In the genomic region with DNA sequence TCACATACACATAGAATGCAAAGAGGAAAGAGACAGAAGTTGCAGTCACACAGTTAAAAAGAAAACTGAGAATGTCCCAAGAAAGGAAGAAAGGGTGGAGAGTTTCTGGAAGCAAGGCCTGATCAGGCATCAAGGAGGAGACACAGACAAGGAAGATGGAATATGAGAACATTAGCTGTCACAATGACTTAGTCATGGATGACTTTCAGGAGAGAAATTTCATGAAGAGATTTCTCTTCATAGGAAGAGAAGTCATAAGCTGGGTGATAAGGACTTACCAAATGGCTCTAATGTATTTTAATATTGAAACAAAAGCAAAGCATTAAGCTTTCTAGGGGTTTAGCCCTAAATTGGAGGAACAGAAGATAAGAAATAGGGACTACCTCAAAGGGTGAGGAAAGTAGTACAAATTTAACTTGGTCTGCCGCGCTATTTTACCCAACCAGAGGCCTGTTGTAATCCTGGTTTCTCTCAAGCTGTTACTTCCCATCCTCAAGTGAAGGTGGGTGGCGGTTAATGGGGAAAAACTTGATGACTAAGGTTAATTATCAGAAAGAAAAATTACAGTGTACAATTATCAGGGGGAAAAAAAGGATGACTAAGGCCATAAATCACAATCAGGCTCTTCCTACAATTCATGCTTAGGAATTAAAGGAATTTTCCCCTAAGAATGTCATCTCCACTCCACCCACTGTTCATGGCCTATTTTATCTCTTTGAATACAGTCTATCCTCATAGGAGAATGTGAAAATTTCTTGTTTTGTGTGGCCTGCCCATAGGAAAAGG, we compare ENCODE assay signal across 1 cellular context.
TF ChIP-seq lines count a peak whose summit lies in the region.

No MANE protein-coding gene starts in this region.

TF ChIP-seq in H1, 55 proteins besides CTCF, POLR2A, EP300 and RAD21 (continued from another document):
- TF ChIP-seq KDM1A (IDR thresholded peaks at IDR 0.05; ENCODE audit: borderline replicate concordance, low read length) (no peak), SRF (IDR thresholded peaks at IDR 0.05; ENCODE audit: low read depth, low read length) (no peak), MAFK (IDR thresholded peaks at IDR 0.05; ENCODE audit: low read depth, low read length) (no peak), HDAC2 (IDR thresholded peaks at IDR 0.05; ENCODE audit: borderline replicate concordance in 1 of 2, low read depth in 2 of 2, low read length in 2 of 2) (no peak), EZH2 (IDR thresholded peaks at IDR 0.05; ENCODE audit: low read depth, low read length, severe bottlenecking) (no peak), SIN3A (conservative IDR thresholded peaks at IDR 0.05 in 1 of 2, IDR thresholded peaks at IDR 0.05 in 1 of 2; ENCODE audit: low read depth in 1 of 2, low read length in 2 of 2) (no peak), CBX8 (IDR thresholded peaks at IDR 0.05; ENCODE audit: borderline replicate concordance, low read depth, low read length) (no peak), SP4 (IDR thresholded peaks at IDR 0.05; ENCODE audit: low read length) (no peak), PHF8 (conservative IDR thresholded peaks at IDR 0.05; ENCODE audit: low read depth, low read length) (no peak)
- TF ChIP-seq, protein P1, sequence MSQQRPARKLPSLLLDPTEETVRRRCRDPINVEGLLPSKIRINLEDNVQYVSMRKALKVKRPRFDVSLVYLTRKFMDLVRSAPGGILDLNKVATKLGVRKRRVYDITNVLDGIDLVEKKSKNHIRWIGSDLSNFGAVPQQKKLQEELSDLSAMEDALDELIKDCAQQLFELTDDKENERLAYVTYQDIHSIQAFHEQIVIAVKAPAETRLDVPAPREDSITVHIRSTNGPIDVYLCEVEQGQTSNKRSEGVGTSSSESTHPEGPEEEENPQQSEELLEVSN (IDR thresholded peaks at IDR 0.05): no peak
- TF ChIP-seq, protein P2, sequence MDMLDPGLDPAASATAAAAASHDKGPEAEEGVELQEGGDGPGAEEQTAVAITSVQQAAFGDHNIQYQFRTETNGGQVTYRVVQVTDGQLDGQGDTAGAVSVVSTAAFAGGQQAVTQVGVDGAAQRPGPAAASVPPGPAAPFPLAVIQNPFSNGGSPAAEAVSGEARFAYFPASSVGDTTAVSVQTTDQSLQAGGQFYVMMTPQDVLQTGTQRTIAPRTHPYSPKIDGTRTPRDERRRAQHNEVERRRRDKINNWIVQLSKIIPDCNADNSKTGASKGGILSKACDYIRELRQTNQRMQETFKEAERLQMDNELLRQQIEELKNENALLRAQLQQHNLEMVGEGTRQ (IDR thresholded peaks at IDR 0.05; ENCODE audit: low read length): no peak
- TF ChIP-seq, protein P3, sequence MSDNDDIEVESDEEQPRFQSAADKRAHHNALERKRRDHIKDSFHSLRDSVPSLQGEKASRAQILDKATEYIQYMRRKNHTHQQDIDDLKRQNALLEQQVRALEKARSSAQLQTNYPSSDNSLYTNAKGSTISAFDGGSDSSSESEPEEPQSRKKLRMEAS (IDR thresholded peaks at IDR 0.05): no peak
- TF ChIP-seq, protein P4, sequence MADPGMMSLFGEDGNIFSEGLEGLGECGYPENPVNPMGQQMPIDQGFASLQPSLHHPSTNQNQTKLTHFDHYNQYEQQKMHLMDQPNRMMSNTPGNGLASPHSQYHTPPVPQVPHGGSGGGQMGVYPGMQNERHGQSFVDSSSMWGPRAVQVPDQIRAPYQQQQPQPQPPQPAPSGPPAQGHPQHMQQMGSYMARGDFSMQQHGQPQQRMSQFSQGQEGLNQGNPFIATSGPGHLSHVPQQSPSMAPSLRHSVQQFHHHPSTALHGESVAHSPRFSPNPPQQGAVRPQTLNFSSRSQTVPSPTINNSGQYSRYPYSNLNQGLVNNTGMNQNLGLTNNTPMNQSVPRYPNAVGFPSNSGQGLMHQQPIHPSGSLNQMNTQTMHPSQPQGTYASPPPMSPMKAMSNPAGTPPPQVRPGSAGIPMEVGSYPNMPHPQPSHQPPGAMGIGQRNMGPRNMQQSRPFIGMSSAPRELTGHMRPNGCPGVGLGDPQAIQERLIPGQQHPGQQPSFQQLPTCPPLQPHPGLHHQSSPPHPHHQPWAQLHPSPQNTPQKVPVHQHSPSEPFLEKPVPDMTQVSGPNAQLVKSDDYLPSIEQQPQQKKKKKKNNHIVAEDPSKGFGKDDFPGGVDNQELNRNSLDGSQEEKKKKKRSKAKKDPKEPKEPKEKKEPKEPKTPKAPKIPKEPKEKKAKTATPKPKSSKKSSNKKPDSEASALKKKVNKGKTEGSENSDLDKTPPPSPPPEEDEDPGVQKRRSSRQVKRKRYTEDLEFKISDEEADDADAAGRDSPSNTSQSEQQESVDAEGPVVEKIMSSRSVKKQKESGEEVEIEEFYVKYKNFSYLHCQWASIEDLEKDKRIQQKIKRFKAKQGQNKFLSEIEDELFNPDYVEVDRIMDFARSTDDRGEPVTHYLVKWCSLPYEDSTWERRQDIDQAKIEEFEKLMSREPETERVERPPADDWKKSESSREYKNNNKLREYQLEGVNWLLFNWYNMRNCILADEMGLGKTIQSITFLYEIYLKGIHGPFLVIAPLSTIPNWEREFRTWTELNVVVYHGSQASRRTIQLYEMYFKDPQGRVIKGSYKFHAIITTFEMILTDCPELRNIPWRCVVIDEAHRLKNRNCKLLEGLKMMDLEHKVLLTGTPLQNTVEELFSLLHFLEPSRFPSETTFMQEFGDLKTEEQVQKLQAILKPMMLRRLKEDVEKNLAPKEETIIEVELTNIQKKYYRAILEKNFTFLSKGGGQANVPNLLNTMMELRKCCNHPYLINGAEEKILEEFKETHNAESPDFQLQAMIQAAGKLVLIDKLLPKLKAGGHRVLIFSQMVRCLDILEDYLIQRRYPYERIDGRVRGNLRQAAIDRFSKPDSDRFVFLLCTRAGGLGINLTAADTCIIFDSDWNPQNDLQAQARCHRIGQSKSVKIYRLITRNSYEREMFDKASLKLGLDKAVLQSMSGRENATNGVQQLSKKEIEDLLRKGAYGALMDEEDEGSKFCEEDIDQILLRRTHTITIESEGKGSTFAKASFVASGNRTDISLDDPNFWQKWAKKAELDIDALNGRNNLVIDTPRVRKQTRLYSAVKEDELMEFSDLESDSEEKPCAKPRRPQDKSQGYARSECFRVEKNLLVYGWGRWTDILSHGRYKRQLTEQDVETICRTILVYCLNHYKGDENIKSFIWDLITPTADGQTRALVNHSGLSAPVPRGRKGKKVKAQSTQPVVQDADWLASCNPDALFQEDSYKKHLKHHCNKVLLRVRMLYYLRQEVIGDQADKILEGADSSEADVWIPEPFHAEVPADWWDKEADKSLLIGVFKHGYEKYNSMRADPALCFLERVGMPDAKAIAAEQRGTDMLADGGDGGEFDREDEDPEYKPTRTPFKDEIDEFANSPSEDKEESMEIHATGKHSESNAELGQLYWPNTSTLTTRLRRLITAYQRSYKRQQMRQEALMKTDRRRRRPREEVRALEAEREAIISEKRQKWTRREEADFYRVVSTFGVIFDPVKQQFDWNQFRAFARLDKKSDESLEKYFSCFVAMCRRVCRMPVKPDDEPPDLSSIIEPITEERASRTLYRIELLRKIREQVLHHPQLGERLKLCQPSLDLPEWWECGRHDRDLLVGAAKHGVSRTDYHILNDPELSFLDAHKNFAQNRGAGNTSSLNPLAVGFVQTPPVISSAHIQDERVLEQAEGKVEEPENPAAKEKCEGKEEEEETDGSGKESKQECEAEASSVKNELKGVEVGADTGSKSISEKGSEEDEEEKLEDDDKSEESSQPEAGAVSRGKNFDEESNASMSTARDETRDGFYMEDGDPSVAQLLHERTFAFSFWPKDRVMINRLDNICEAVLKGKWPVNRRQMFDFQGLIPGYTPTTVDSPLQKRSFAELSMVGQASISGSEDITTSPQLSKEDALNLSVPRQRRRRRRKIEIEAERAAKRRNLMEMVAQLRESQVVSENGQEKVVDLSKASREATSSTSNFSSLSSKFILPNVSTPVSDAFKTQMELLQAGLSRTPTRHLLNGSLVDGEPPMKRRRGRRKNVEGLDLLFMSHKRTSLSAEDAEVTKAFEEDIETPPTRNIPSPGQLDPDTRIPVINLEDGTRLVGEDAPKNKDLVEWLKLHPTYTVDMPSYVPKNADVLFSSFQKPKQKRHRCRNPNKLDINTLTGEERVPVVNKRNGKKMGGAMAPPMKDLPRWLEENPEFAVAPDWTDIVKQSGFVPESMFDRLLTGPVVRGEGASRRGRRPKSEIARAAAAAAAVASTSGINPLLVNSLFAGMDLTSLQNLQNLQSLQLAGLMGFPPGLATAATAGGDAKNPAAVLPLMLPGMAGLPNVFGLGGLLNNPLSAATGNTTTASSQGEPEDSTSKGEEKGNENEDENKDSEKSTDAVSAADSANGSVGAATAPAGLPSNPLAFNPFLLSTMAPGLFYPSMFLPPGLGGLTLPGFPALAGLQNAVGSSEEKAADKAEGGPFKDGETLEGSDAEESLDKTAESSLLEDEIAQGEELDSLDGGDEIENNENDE (IDR thresholded peaks at IDR 0.05; ENCODE audit: insufficient replicate concordance, low read length): no peak
